In genomic region chr10:96138102-96138501, GRCh38 we compare ENCODE assay signal across 12 cellular contexts. TPM values are rescaled to one million over a fixed set of nuclear protein-coding genes. Genes with fewer than 3 reads are reported as not detected.
DNase-seq lines count a peak whose midpoint lies in the region; ATAC-seq lines count a peak whose summit lies in the region.
"Had no signal": no experiment of that assay in that cellular context is flagged by ENCODE, and none has a peak within 500 bp of the region (broad histone marks: within the 10 kb centered on the region; RNA-seq: fewer than 3 reads in every experiment).

No MANE protein-coding gene starts in this region.

- no peaks in the 10 kb centered on the region for H3K27me3 Mint-ChIP-seq in activated T-cell treated with anti-CD3 and anti-CD28 coated beads, Interleukin-2, amount 50 U/mL, for 24 hours
- H3K27me3 Mint-ChIP-seq in stimulated activated memory B cell treated with anti-CD40 and anti-IgM and Interleukin-4, amounts not matched to agents 10 μg/mL and 1 μg/mL and 100 μg/mL, for 72 hours, result no peaks in the 10 kb centered on the region

- no peak overlapping the region for H3K4me3 ChIP-seq in MG63
- H3K4me3 ChIP-seq: colonic mucosa had no signal

- H3K27ac Mint-ChIP-seq in activated T-cell treated with anti-CD3 and anti-CD28 coated beads, Interleukin-2, amount 50 U/mL, for 24 hours, result peak overlapping the region; percentile 20
- no peak overlapping the region for H3K27ac Mint-ChIP-seq in stimulated activated memory B cell treated with anti-CD40 and anti-IgM and Interleukin-4, amounts not matched to agents 10 μg/mL and 1 μg/mL and 100 μg/mL, for 72 hours

- no peaks in the 10 kb centered on the region for H3K9me3 ChIP-seq in MG63
- H3K9me3 ChIP-seq: colonic mucosa had no signal

- H3K36me3 ChIP-seq in MG63, result no peaks in the 10 kb centered on the region
- H3K36me3 ChIP-seq: colonic mucosa had no signal

- ATAC-seq in GM21723 (IDR thresholded peaks at IDR 0.05; ENCODE audit: unreplicated experiment), result peak; percentile 98
- ATAC-seq in HG03280 (IDR thresholded peaks at IDR 0.05; ENCODE audit: unreplicated experiment), result peak; percentile 88
- ATAC-seq in stimulated activated memory B cell treated with anti-CD40 and anti-IgM and Interleukin-4, amounts not matched to agents 10 μg/mL and 1 μg/mL and 100 μg/mL, for 72 hours, result peak; percentile 51
- ATAC-seq: right cardiac atrium had no signal

- peaks cover 87% of the 10 kb centered on the region for H3K36me3 Mint-ChIP-seq in activated T-cell treated with anti-CD3 and anti-CD28 coated beads, Interleukin-2, amount 50 U/mL, for 24 hours (ENCODE audit: low read depth)
- H3K36me3 Mint-ChIP-seq in stimulated activated memory B cell treated with anti-CD40 and anti-IgM and Interleukin-4, amounts not matched to agents 10 μg/mL and 1 μg/mL and 100 μg/mL, for 72 hours, result peaks cover 72% of the 10 kb centered on the region

- H3K9me3 Mint-ChIP-seq in activated T-cell treated with anti-CD3 and anti-CD28 coated beads, Interleukin-2, amount 50 U/mL, for 24 hours, result no peaks in the 10 kb centered on the region
- no peaks in the 10 kb centered on the region for H3K9me3 Mint-ChIP-seq in stimulated activated memory B cell treated with anti-CD40 and anti-IgM and Interleukin-4, amounts not matched to agents 10 μg/mL and 1 μg/mL and 100 μg/mL, for 72 hours

- no peak for DNase-seq in activated T-cell treated with anti-CD3 and anti-CD28 coated beads, Interleukin-2, amount 50 U/mL, for 24 hours
- no peak for DNase-seq in activated T-cell treated with anti-CD3 and anti-CD28 coated beads for 4 hours
- no peak for DNase-seq in EL
- DNase-seq in MG63, result no peak
- DNase-seq in NCI-H524 (lab: John Stamatoyannopoulos, UW), result no peak
- DNase-seq: activated effector memory CD4-positive, alpha-beta T cell treated with anti-CD3 and anti-CD28 coated beads, Interleukin-2, amount 50 U/mL, for 16 hours; colonic mucosa; NCI-H1417 treated with DMSO at 0.1 percent for 48 hours; right cardiac atrium had no signal

- H3K4me1 Mint-ChIP-seq in activated T-cell treated with anti-CD3 and anti-CD28 coated beads, Interleukin-2, amount 50 U/mL, for 24 hours (ENCODE audit: low read depth), result peaks cover 19% of the 10 kb centered on the region
- peaks cover 19% of the 10 kb centered on the region for H3K4me1 Mint-ChIP-seq in stimulated activated memory B cell treated with anti-CD40 and anti-IgM and Interleukin-4, amounts not matched to agents 10 μg/mL and 1 μg/mL and 100 μg/mL, for 72 hours

- H3K27me3 ChIP-seq in MG63, result no peaks in the 10 kb centered on the region
- H3K27me3 ChIP-seq: colonic mucosa had no signal

- H3K4me3 Mint-ChIP-seq in activated T-cell treated with anti-CD3 and anti-CD28 coated beads, Interleukin-2, amount 50 U/mL, for 24 hours, result no peak overlapping the region
- H3K4me3 Mint-ChIP-seq in stimulated activated memory B cell treated with anti-CD40 and anti-IgM and Interleukin-4, amounts not matched to agents 10 μg/mL and 1 μg/mL and 100 μg/mL, for 72 hours, result no peak overlapping the region

RNA-seq across cellular contexts. Expression of gene ZNF518A, which starts 8.0 kb away (rescaled TPM):
- 1.4 and 2.0 TPM in 2 replicates for total RNA-seq in MG63 (2014; rRNA removed; shearing (Covaris generic); ENCODE audit: low replicate concordance)
